Comparison of ENCODE assay signal across 8 cellular contexts in the genomic region with DNA sequence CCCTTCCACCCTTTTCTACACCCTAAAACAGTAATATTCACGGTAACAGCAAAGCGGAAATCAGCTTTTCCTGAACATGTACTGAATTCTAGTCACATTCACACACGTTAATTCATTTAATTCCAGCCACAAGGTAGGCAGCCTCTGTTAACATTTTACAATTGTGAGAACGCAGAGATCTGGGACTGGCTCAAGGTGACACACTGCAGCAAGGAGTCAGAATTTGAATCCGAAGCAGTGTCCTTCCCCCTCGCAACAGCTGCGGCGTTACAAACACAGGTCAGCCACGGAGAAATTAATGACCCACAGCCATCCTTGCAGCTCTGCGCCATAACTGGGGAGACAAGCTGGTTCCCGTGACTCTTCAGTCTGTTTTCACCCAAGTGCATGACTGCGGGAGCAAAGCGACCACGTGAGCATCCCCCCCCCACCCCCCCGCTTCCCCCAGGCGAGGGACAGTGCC. TPM values are rescaled to one million over a fixed set of nuclear protein-coding genes. Genes with fewer than 3 reads are reported as not detected.
DNase-seq lines count a peak whose midpoint lies in the region; ATAC-seq and TF ChIP-seq lines count a peak whose summit lies in the region.

No MANE protein-coding gene starts in this region.

- H2AFZ ChIP-seq in osteoblast (ENCODE audit: low read length), result peak overlapping the region; percentile 69

- H4K20me1 ChIP-seq in osteoblast (ENCODE audit: insufficient read depth, low read length), result peaks cover 34% of the 10 kb centered on the region

- intact Hi-C loops in left ventricle myocardium inferior (cut with micrococcal nuclease), result no loop called here
- intact Hi-C loops in left ventricle myocardium superior (cut with micrococcal nuclease), result no loop called here

- no peak for DNase-seq in left ventricle myocardium inferior
- no peak for DNase-seq in left ventricle myocardium superior
- DNase-seq in osteoblast (ENCODE audit: insufficient read length, low spot score, missing footprints), result no peak
- no peak for DNase-seq in SW480 (ENCODE audit: low spot score)
- DNase-seq in central memory CD4-positive, alpha-beta T cell, result no peak

- peak overlapping the region; percentile 99 for H3K4me2 ChIP-seq in osteoblast (ENCODE audit: insufficient read depth, low read length)

- H3K9me3 ChIP-seq in left ventricle myocardium inferior (replicated peaks) (no peaks in the 10 kb centered on the region), osteoblast (ENCODE audit: low read depth, low read length) (no peaks in the 10 kb centered on the region)

- peak overlapping the region; percentile 90 for H3K4me3 ChIP-seq in left ventricle myocardium inferior
- H3K4me3 ChIP-seq in osteoblast (ENCODE audit: insufficient read depth, low read length), result peak overlapping the region; percentile 91

- H3K4me1 ChIP-seq in left ventricle myocardium inferior (peaks cover 64% of the 10 kb centered on the region), osteoblast (ENCODE audit: insufficient read depth, low read length) (peaks cover 75% of the 10 kb centered on the region)

- H3K27me3 ChIP-seq in left ventricle myocardium inferior (ENCODE audit: low read depth) (no peaks in the 10 kb centered on the region), osteoblast (ENCODE audit: insufficient read depth, low read length) (no peaks in the 10 kb centered on the region)

- H3K79me2 ChIP-seq in osteoblast (ENCODE audit: insufficient read depth, low read length), result peaks cover 62% of the 10 kb centered on the region

- TF ChIP-seq CTCF in left ventricle myocardium inferior (IDR thresholded peaks at IDR 0.05; ENCODE audit: borderline replicate concordance) (no peak), osteoblast (IDR thresholded peaks at IDR 0.05; ENCODE audit: extremely low read depth, low read depth, low read length) (no peak)

- H3K27ac ChIP-seq in left ventricle myocardium inferior (replicated peaks) (peak overlapping the region; percentile 99), osteoblast (ENCODE audit: low read depth, low read length) (peak overlapping the region; percentile 83)

- ATAC-seq in left ventricle myocardium superior (no peak), SK-N-SH treated with all-trans-retinoic acid at 6 μM for 48 hours (peak; percentile 4; the same call in 2 of the 3 replicates), esophagus mucosa (peak; percentile 1), HG03039 (IDR thresholded peaks at IDR 0.05; ENCODE audit: unreplicated experiment) (no peak)

- H3K36me3 ChIP-seq in left ventricle myocardium inferior, result peaks cover 29% of the 10 kb centered on the region
- peaks cover 33% of the 10 kb centered on the region for H3K36me3 ChIP-seq in osteoblast (ENCODE audit: insufficient read depth, low read length)

TF ChIP-seq in SK-N-SH treated with all-trans-retinoic acid at 6 μM for 48 hours, 23 proteins besides CTCF, POLR2A, EP300 and RAD21 (continues in another document):
- TF ChIP-seq ZNF8 (CRISPR knock-in tag; IDR thresholded peaks at IDR 0.05), result no peak
- TF ChIP-seq, protein P1, sequence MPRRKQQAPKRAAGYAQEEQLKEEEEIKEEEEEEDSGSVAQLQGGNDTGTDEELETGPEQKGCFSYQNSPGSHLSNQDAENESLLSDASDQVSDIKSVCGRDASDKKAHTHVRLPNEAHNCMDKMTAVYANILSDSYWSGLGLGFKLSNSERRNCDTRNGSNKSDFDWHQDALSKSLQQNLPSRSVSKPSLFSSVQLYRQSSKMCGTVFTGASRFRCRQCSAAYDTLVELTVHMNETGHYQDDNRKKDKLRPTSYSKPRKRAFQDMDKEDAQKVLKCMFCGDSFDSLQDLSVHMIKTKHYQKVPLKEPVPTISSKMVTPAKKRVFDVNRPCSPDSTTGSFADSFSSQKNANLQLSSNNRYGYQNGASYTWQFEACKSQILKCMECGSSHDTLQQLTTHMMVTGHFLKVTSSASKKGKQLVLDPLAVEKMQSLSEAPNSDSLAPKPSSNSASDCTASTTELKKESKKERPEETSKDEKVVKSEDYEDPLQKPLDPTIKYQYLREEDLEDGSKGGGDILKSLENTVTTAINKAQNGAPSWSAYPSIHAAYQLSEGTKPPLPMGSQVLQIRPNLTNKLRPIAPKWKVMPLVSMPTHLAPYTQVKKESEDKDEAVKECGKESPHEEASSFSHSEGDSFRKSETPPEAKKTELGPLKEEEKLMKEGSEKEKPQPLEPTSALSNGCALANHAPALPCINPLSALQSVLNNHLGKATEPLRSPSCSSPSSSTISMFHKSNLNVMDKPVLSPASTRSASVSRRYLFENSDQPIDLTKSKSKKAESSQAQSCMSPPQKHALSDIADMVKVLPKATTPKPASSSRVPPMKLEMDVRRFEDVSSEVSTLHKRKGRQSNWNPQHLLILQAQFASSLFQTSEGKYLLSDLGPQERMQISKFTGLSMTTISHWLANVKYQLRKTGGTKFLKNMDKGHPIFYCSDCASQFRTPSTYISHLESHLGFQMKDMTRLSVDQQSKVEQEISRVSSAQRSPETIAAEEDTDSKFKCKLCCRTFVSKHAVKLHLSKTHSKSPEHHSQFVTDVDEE (CRISPR knock-in tag; IDR thresholded peaks at IDR 0.05), result no peak
- TF ChIP-seq SNAI2 (CRISPR knock-in tag; IDR thresholded peaks at IDR 0.05), result no peak
- TF ChIP-seq, protein P2, sequence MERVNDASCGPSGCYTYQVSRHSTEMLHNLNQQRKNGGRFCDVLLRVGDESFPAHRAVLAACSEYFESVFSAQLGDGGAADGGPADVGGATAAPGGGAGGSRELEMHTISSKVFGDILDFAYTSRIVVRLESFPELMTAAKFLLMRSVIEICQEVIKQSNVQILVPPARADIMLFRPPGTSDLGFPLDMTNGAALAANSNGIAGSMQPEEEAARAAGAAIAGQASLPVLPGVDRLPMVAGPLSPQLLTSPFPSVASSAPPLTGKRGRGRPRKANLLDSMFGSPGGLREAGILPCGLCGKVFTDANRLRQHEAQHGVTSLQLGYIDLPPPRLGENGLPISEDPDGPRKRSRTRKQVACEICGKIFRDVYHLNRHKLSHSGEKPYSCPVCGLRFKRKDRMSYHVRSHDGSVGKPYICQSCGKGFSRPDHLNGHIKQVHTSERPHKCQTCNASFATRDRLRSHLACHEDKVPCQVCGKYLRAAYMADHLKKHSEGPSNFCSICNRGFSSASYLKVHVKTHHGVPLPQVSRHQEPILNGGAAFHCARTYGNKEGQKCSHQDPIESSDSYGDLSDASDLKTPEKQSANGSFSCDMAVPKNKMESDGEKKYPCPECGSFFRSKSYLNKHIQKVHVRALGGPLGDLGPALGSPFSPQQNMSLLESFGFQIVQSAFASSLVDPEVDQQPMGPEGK (CRISPR knock-in tag; IDR thresholded peaks at IDR 0.05; ENCODE audit: borderline replicate concordance), result no peak
- no peak for TF ChIP-seq TOX (CRISPR knock-in tag; IDR thresholded peaks at IDR 0.05; ENCODE audit: borderline replicate concordance)
- TF ChIP-seq OSR1 (CRISPR knock-in tag; IDR thresholded peaks at IDR 0.05), result no peak
- no peak for TF ChIP-seq RARB (CRISPR knock-in tag; IDR thresholded peaks at IDR 0.05)
- no peak for TF ChIP-seq ZFP30 (CRISPR knock-in tag; IDR thresholded peaks at IDR 0.05)
- TF ChIP-seq ISL1 (CRISPR knock-in tag; IDR thresholded peaks at IDR 0.05), result no peak
- TF ChIP-seq, protein P3, sequence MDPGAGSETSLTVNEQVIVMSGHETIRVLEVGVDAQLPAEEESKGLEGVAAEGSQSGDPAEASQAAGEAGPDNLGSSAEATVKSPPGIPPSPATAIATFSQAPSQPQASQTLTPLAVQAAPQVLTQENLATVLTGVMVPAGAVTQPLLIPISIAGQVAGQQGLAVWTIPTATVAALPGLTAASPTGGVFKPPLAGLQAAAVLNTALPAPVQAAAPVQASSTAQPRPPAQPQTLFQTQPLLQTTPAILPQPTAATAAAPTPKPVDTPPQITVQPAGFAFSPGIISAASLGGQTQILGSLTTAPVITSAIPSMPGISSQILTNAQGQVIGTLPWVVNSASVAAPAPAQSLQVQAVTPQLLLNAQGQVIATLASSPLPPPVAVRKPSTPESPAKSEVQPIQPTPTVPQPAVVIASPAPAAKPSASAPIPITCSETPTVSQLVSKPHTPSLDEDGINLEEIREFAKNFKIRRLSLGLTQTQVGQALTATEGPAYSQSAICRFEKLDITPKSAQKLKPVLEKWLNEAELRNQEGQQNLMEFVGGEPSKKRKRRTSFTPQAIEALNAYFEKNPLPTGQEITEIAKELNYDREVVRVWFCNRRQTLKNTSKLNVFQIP (CRISPR knock-in tag; IDR thresholded peaks at IDR 0.05; ENCODE audit: borderline replicate concordance, low read depth), result no peak
- TF ChIP-seq CSDC2 (CRISPR knock-in tag; IDR thresholded peaks at IDR 0.05), result no peak
- TF ChIP-seq, protein P4, sequence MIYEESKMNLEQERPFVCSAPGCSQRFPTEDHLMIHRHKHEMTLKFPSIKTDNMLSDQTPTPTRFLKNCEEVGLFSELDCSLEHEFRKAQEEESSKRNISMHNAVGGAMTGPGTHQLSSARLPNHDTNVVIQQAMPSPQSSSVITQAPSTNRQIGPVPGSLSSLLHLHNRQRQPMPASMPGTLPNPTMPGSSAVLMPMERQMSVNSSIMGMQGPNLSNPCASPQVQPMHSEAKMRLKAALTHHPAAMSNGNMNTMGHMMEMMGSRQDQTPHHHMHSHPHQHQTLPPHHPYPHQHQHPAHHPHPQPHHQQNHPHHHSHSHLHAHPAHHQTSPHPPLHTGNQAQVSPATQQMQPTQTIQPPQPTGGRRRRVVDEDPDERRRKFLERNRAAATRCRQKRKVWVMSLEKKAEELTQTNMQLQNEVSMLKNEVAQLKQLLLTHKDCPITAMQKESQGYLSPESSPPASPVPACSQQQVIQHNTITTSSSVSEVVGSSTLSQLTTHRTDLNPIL (CRISPR knock-in tag; IDR thresholded peaks at IDR 0.05; ENCODE audit: low read depth), result no peak
- TF ChIP-seq ESRRG (CRISPR knock-in tag; IDR thresholded peaks at IDR 0.05), result no peak
- no peak for TF ChIP-seq PPARA (CRISPR knock-in tag; IDR thresholded peaks at IDR 0.05; ENCODE audit: borderline replicate concordance)
- TF ChIP-seq ZFP3 (CRISPR knock-in tag; IDR thresholded peaks at IDR 0.05), result no peak
- TF ChIP-seq ZNF70 (CRISPR knock-in tag; IDR thresholded peaks at IDR 0.05), result no peak
- TF ChIP-seq GLIS3 (CRISPR knock-in tag; IDR thresholded peaks at IDR 0.05), result no peak

RNA-seq across cellular contexts. Expression of a gene that starts 0.8 kb away (rescaled TPM):
- total RNA-seq in left ventricle myocardium inferior (10.5 TPM), left ventricle myocardium superior (10.8 TPM), esophagus mucosa (18.5 TPM), osteoblast (96.3 and 131 TPM in 2 replicates)

Comparison
In these comparisons a context has a peak if more than half of its experiments do, and no peak if none do; other contexts are left out.
1. ATAC-seq: peak in SK-N-SH treated with all-trans-retinoic acid at 6 μM for 48 hours (single experiment) and esophagus mucosa (single experiment); none in left ventricle myocardium superior (single experiment) and HG03039 (single experiment).